12 cellular contexts compared by ENCODE assay signal in the genomic region with DNA sequence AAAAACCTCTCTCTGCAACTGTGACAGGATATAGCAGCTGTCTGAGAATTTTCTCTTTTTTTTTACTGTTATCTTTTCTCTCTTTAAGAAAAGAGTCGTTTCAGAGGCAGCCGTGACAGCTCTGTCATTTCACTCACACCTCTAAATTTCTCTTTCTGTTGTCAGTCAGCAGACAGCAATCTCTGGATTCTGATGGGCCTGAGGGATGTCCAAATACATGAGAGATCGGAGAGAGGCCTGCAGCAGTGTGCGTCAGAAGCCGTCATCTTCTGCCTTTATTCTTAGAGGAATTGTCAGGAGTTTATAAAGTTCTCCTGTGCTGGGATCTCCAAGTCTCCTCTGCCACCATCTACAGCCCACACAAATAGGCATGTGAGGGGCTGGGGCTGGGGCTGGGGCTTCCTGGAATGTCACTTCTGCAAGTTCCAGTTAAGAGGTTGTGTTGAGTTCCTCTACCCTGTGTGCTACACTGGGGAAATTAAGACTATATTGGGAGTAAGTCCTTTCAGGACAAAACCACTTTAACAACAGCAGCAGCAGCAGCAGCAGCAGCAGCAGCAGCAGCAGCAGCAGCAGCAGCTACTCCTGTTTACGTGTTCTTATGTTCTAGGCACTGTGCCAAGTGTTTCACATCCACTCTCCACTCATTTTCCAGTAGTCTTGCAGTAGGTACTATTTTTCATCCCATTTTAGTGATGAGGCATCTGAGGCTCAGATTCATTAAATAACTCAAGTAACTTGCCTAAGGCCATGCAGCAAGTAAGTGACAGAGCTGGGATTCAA.
DNase-seq lines count a peak whose midpoint lies in the region; ATAC-seq, FAIRE-seq and TF ChIP-seq lines count a peak whose summit lies in the region.
"Had no signal": no experiment of that assay in that cellular context is flagged by ENCODE, and none has a peak within 500 bp of the region (broad histone marks: within the 10 kb centered on the region; RNA-seq: fewer than 3 reads in every experiment).

No MANE protein-coding gene starts in this region.

- no peak overlapping the region for H3K27ac ChIP-seq in substantia nigra (ENCODE audit: low read depth, low read length, poor library complexity, severe bottlenecking)
- H3K27ac ChIP-seq: psoas muscle had no signal

- H3K4me3 ChIP-seq in HFF-Myc (replicated peaks; ENCODE audit: low read depth, low read length), result no peak overlapping the region
- H3K4me3 ChIP-seq in fibroblast of pulmonary artery (replicated peaks; ENCODE audit: low read depth, low read length), result no peak overlapping the region
- no peak overlapping the region for H3K4me3 ChIP-seq in skeletal muscle cell (ENCODE audit: low read depth, low read length)
- H3K4me3 ChIP-seq: psoas muscle had no signal

- no peak for ATAC-seq in esophagus mucosa

- TF ChIP-seq CTCF in HFF-Myc (IDR thresholded peaks at IDR 0.05; ENCODE audit: low read depth, low read length, missing control alignments), result no peak
- TF ChIP-seq CTCF in fibroblast of pulmonary artery (IDR thresholded peaks at IDR 0.05; ENCODE audit: low read length, missing control alignments), result no peak

- peak; percentile 52 for DNase-seq in HFF-Myc (ENCODE audit: extremely low read depth, low read depth)
- DNase-seq in NCI-H774 (lab: John Stamatoyannopoulos, UW), result peak; percentile 19
- DNase-seq in fibroblast of pulmonary artery (ENCODE audit: low read depth), result peak; percentile 80
- DNase-seq in skeletal muscle cell (ENCODE audit: low read depth), result peak; percentile 71
- no peak for DNase-seq in RCC 7860 (ENCODE audit: low spot score)
- no peak for DNase-seq in NCI-H187 treated with DMSO at 0.1 percent for 48 hours (lab: John Stamatoyannopoulos, UW)
- DNase-seq in substantia nigra (lab: John Stamatoyannopoulos, UW), result no peak
- DNase-seq: cerebellar nuclear complex; immature natural killer cell; psoas muscle; stimulated activated CD8-positive, alpha-beta memory T cell treated with anti-CD3 and anti-CD28 coated beads, Interleukin-4, amount 100 ng/mL, for 48 hours had no signal

- FAIRE-seq in RCC 7860 (lab: Jason Lieb, UNC), result no peak

Comparison
In these comparisons a context has a peak if more than half of its experiments do, and no peak if none do; other contexts are left out.
1. DNase-seq: peak in HFF-Myc (single experiment), NCI-H774 (single experiment), fibroblast of pulmonary artery (single experiment) and skeletal muscle cell (single experiment); none in RCC 7860 (single experiment), NCI-H187 treated with DMSO at 0.1 percent for 48 hours (single experiment) and substantia nigra (0 of 49).